8 cellular contexts compared by ENCODE assay signal in the genomic region with DNA sequence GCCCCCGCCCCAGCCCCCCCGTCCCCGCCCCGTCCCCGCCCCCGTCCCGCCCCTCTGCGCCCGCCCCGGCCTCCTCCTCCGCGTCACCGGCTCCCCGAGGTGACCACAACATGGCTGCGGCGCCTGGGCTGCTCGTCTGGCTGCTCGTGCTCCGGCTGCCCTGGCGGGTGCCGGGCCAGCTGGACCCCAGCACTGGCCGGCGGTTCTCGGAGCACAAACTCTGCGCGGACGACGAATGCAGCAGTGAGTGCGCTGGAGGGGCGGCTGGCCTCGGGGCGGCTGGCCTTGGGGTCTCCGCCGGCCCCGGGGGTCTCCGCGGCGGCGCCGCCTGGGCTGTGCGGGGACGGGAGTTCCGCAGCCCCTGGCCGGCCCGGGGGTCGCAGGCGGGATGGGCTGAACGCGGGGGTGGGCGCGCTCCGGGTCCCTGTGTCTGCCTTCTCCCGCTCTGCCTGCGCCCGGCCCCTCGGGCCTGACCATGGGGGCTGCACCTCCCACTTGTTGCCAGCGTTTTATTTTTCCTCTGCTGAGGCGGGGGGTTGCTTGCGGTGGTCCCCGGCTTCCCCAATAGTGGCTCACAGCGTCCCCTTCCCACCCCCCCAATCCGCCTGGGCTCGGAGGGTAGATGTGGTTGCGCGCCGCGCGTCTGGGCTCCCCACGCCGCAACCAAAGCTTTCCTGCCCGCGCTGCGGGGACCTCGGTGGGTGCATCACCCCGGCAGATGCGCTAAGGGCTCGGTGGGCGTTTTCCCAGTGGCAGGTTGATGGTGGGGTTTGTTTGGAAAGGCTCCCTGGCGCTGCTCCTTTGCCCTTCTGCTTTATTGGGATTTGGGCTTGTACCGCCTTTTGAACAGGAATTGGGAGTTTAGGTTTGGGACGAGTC. TPM values are rescaled to one million over a fixed set of nuclear protein-coding genes. Genes with fewer than 3 reads are reported as not detected.
A peak's percentile ranks its signal among the peaks of the same experiment; 100 is the strongest.
DNase-seq lines count a peak whose midpoint lies in the region; ATAC-seq and TF ChIP-seq lines count a peak whose summit lies in the region.

A gene with protein sequence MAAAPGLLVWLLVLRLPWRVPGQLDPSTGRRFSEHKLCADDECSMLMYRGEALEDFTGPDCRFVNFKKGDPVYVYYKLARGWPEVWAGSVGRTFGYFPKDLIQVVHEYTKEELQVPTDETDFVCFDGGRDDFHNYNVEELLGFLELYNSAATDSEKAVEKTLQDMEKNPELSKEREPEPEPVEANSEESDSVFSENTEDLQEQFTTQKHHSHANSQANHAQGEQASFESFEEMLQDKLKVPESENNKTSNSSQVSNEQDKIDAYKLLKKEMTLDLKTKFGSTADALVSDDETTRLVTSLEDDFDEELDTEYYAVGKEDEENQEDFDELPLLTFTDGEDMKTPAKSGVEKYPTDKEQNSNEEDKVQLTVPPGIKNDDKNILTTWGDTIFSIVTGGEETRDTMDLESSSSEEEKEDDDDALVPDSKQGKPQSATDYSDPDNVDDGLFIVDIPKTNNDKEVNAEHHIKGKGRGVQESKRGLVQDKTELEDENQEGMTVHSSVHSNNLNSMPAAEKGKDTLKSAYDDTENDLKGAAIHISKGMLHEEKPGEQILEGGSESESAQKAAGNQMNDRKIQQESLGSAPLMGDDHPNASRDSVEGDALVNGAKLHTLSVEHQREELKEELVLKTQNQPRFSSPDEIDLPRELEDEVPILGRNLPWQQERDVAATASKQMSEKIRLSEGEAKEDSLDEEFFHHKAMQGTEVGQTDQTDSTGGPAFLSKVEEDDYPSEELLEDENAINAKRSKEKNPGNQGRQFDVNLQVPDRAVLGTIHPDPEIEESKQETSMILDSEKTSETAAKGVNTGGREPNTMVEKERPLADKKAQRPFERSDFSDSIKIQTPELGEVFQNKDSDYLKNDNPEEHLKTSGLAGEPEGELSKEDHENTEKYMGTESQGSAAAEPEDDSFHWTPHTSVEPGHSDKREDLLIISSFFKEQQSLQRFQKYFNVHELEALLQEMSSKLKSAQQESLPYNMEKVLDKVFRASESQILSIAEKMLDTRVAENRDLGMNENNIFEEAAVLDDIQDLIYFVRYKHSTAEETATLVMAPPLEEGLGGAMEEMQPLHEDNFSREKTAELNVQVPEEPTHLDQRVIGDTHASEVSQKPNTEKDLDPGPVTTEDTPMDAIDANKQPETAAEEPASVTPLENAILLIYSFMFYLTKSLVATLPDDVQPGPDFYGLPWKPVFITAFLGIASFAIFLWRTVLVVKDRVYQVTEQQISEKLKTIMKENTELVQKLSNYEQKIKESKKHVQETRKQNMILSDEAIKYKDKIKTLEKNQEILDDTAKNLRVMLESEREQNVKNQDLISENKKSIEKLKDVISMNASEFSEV (N-terminal part only) (plus strand): TSS at position 97 of the 879 bp plus-strand sequence. CDS start 14 bp downstream, at position 111.

- ATAC-seq in GM19035 (IDR thresholded peaks at IDR 0.05; ENCODE audit: unreplicated experiment) (peak; percentile 57), HG03196 (IDR thresholded peaks at IDR 0.05; ENCODE audit: unreplicated experiment) (peak; percentile 71)
- peak; percentile 70 for ATAC-seq in stimulated activated effector memory CD8-positive, alpha-beta T cell treated with anti-CD3 and anti-CD28 coated beads, Interleukin-12 subunit alpha, Interleukin-12 subunit beta, amount 100 ng/mL, for 72 hours

- no peak for TF ChIP-seq CTCF in BE2C (IDR thresholded peaks at IDR 0.05; ENCODE audit: low read depth, low read length)
- TF ChIP-seq CTCF in epithelial cell of esophagus (IDR thresholded peaks at IDR 0.05; ENCODE audit: insufficient read depth, low read depth, low read length, missing control alignments) = no peak

- H3K4me1 Mint-ChIP-seq in stimulated activated effector memory CD8-positive, alpha-beta T cell treated with anti-CD3 and anti-CD28 coated beads, Interleukin-12 subunit alpha, Interleukin-12 subunit beta, amount 100 ng/mL, for 72 hours = peaks cover 32% of the 10 kb centered on the region

- H3K4me3 ChIP-seq in BE2C (ENCODE audit: low read depth, low read length) (peak within 1 kb of the TSS; percentile 78), epithelial cell of esophagus (ENCODE audit: low read length) (peak within 1 kb of the TSS; percentile 71)

- H3K27ac Mint-ChIP-seq in stimulated activated effector memory CD8-positive, alpha-beta T cell treated with anti-CD3 and anti-CD28 coated beads, Interleukin-12 subunit alpha, Interleukin-12 subunit beta, amount 100 ng/mL, for 72 hours = peak within 1 kb of the TSS; percentile 94

- H3K27me3 ChIP-seq in BE2C = peaks cover 5% of the 10 kb centered on the region; the same call in 1 of the 2 replicates

- DNase-seq in BE2C = peak; percentile 22
- DNase-seq in NOMO-1 treated with DMSO at 0.1 percent for 48 hours (lab: John Stamatoyannopoulos, UW; ENCODE audit: unreplicated experiment) = peak; percentile 71
- peak; percentile 85 for DNase-seq in activated CD8-positive, alpha-beta memory T cell treated with anti-CD3 and anti-CD28 coated beads, Interleukin-2, amount 50 U/mL, for 48 hours
- DNase-seq in epithelial cell of esophagus (ENCODE audit: low read depth) = peak; percentile 29
- peak; percentile 15 for DNase-seq in mucosa of gallbladder (ENCODE audit: low spot score)
- DNase-seq in stimulated activated effector memory CD8-positive, alpha-beta T cell treated with anti-CD3 and anti-CD28 coated beads, Interleukin-12 subunit alpha, Interleukin-12 subunit beta, amount 100 ng/mL, for 72 hours (ENCODE audit: low spot score in 2 of 2) = peak; percentile 61 to 81

- no peaks in the 10 kb centered on the region; the same call in 1 of the 2 replicates for H3K36me3 ChIP-seq in BE2C

- H3K4me3 Mint-ChIP-seq in stimulated activated effector memory CD8-positive, alpha-beta T cell treated with anti-CD3 and anti-CD28 coated beads, Interleukin-12 subunit alpha, Interleukin-12 subunit beta, amount 100 ng/mL, for 72 hours = peak within 1 kb of the TSS; percentile 82

- no peaks in the 10 kb centered on the region for H3K4me1 ChIP-seq in BE2C

- no peaks in the 10 kb centered on the region for H3K9me3 Mint-ChIP-seq in stimulated activated effector memory CD8-positive, alpha-beta T cell treated with anti-CD3 and anti-CD28 coated beads, Interleukin-12 subunit alpha, Interleukin-12 subunit beta, amount 100 ng/mL, for 72 hours

- no peaks in the 10 kb centered on the region for H3K9me3 ChIP-seq in BE2C

- H3K36me3 Mint-ChIP-seq in stimulated activated effector memory CD8-positive, alpha-beta T cell treated with anti-CD3 and anti-CD28 coated beads, Interleukin-12 subunit alpha, Interleukin-12 subunit beta, amount 100 ng/mL, for 72 hours = peaks cover 36% of the 10 kb centered on the region

RNA-seq across cellular contexts. Expression of the gene that starts here (rescaled TPM):
- 49.0 TPM for polyA plus RNA-seq in BE2C (2012; ENCODE audit: insufficient read depth, insufficient read length, low read depth)
- total RNA-seq in mucosa of gallbladder = 78.6 TPM

Comparison
In these comparisons a context has a peak if more than half of its experiments do, and no peak if none do; other contexts are left out.
1. Peak in every context shown above with its lines: DNase-seq, ATAC-seq and H3K4me3 ChIP-seq.
2. DNase-seq: peak in every context shown above with its lines; median percentile 85 in activated CD8-positive, alpha-beta memory T cell treated with anti-CD3 and anti-CD28 coated beads, Interleukin-2, amount 50 U/mL, for 48 hours; 71 in NOMO-1 treated with DMSO at 0.1 percent for 48 hours; 71 in stimulated activated effector memory CD8-positive, alpha-beta T cell treated with anti-CD3 and anti-CD28 coated beads, Interleukin-12 subunit alpha, Interleukin-12 subunit beta, amount 100 ng/mL, for 72 hours; 29 in epithelial cell of esophagus; 22 in BE2C; 15 in mucosa of gallbladder.